Comparison of ENCODE assay signal across 1 cellular context in the genomic region with DNA sequence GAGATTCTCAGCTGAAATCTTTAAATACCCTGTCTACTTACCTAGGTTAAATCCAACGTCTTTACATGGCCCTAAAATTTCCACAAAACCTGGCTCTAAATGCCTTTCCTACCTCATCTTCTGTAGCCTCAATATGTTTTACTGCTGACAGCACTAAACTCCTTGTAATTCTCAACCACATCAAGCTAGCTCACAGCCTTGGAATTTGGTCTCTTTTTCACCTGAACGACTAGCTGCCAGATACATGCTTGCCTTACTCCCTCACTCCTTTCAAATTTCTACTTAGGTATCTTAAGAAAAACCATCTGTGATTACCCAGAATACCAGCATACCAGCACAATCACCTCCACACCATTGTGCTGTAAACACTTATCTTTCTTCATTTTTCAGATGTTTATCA.
TF ChIP-seq lines count a peak whose summit lies in the region.

No MANE protein-coding gene starts in this region.

TF ChIP-seq in GM23338, 12 proteins besides CTCF, POLR2A, EP300 and RAD21 (continued from another document):
- TF ChIP-seq, protein P1, sequence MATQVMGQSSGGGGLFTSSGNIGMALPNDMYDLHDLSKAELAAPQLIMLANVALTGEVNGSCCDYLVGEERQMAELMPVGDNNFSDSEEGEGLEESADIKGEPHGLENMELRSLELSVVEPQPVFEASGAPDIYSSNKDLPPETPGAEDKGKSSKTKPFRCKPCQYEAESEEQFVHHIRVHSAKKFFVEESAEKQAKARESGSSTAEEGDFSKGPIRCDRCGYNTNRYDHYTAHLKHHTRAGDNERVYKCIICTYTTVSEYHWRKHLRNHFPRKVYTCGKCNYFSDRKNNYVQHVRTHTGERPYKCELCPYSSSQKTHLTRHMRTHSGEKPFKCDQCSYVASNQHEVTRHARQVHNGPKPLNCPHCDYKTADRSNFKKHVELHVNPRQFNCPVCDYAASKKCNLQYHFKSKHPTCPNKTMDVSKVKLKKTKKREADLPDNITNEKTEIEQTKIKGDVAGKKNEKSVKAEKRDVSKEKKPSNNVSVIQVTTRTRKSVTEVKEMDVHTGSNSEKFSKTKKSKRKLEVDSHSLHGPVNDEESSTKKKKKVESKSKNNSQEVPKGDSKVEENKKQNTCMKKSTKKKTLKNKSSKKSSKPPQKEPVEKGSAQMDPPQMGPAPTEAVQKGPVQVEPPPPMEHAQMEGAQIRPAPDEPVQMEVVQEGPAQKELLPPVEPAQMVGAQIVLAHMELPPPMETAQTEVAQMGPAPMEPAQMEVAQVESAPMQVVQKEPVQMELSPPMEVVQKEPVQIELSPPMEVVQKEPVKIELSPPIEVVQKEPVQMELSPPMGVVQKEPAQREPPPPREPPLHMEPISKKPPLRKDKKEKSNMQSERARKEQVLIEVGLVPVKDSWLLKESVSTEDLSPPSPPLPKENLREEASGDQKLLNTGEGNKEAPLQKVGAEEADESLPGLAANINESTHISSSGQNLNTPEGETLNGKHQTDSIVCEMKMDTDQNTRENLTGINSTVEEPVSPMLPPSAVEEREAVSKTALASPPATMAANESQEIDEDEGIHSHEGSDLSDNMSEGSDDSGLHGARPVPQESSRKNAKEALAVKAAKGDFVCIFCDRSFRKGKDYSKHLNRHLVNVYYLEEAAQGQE (IDR thresholded peaks at IDR 0.05; ENCODE audit: unreplicated experiment) = no peak
- TF ChIP-seq JUNB (IDR thresholded peaks at IDR 0.05; ENCODE audit: unreplicated experiment) (no peak), EZH2 (IDR thresholded peaks at IDR 0.05; ENCODE audit: low read depth, unreplicated experiment) (no peak), EZH2phosphoT487 (IDR thresholded peaks at IDR 0.05; ENCODE audit: unreplicated experiment) (no peak), POLR2AphosphoS5 (IDR thresholded peaks at IDR 0.05; ENCODE audit: low read depth) (no peak), ZNF114 (CRISPR knock-in tag; IDR thresholded peaks at IDR 0.05) (no peak), CREB1 (CRISPR knock-in tag; IDR thresholded peaks at IDR 0.05; ENCODE audit: low read depth) (no peak), NANOG (IDR thresholded peaks at IDR 0.05; ENCODE audit: borderline replicate concordance) (no peak)
- TF ChIP-seq, protein P2, sequence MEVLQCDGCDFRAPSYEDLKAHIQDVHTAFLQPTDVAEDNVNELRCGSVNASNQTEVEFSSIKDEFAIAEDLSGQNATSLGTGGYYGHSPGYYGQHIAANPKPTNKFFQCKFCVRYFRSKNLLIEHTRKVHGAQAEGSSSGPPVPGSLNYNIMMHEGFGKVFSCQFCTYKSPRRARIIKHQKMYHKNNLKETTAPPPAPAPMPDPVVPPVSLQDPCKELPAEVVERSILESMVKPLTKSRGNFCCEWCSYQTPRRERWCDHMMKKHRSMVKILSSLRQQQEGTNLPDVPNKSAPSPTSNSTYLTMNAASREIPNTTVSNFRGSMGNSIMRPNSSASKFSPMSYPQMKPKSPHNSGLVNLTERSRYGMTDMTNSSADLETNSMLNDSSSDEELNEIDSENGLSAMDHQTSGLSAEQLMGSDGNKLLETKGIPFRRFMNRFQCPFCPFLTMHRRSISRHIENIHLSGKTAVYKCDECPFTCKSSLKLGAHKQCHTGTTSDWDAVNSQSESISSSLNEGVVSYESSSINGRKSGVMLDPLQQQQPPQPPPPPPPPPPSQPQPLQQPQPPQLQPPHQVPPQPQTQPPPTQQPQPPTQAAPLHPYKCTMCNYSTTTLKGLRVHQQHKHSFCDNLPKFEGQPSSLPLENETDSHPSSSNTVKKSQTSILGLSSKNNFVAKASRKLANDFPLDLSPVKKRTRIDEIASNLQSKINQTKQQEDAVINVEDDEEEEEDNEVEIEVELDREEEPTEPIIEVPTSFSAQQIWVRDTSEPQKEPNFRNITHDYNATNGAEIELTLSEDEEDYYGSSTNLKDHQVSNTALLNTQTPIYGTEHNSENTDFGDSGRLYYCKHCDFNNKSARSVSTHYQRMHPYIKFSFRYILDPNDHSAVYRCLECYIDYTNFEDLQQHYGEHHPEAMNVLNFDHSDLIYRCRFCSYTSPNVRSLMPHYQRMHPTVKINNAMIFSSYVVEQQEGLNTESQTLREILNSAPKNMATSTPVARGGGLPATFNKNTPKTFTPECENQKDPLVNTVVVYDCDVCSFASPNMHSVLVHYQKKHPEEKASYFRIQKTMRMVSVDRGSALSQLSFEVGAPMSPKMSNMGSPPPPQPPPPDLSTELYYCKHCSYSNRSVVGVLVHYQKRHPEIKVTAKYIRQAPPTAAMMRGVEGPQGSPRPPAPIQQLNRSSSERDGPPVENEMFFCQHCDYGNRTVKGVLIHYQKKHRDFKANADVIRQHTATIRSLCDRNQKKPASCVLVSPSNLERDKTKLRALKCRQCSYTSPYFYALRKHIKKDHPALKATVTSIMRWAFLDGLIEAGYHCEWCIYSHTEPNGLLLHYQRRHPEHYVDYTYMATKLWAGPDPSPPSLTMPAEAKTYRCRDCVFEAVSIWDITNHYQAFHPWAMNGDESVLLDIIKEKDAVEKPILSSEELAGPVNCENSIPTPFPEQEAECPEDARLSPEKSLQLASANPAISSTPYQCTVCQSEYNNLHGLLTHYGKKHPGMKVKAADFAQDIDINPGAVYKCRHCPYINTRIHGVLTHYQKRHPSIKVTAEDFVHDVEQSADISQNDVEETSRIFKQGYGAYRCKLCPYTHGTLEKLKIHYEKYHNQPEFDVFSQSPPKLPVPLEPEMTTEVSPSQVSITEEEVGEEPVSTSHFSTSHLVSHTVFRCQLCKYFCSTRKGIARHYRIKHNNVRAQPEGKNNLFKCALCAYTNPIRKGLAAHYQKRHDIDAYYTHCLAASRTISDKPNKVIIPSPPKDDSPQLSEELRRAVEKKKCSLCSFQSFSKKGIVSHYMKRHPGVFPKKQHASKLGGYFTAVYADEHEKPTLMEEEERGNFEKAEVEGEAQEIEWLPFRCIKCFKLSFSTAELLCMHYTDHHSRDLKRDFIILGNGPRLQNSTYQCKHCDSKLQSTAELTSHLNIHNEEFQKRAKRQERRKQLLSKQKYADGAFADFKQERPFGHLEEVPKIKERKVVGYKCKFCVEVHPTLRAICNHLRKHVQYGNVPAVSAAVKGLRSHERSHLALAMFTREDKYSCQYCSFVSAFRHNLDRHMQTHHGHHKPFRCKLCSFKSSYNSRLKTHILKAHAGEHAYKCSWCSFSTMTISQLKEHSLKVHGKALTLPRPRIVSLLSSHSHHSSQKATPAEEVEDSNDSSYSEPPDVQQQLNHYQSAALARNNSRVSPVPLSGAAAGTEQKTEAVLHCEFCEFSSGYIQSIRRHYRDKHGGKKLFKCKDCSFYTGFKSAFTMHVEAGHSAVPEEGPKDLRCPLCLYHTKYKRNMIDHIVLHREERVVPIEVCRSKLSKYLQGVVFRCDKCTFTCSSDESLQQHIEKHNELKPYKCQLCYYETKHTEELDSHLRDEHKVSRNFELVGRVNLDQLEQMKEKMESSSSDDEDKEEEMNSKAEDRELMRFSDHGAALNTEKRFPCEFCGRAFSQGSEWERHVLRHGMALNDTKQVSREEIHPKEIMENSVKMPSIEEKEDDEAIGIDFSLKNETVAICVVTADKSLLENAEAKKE (CRISPR knock-in tag; IDR thresholded peaks at IDR 0.05) = no peak
- TF ChIP-seq, protein P3, sequence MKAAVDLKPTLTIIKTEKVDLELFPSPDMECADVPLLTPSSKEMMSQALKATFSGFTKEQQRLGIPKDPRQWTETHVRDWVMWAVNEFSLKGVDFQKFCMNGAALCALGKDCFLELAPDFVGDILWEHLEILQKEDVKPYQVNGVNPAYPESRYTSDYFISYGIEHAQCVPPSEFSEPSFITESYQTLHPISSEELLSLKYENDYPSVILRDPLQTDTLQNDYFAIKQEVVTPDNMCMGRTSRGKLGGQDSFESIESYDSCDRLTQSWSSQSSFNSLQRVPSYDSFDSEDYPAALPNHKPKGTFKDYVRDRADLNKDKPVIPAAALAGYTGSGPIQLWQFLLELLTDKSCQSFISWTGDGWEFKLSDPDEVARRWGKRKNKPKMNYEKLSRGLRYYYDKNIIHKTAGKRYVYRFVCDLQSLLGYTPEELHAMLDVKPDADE (IDR thresholded peaks at IDR 0.05) = no peak
TF ChIP-seq in GM23338: peak in this region for 0.
